1 cellular context compared by ENCODE assay signal in the genomic region with DNA sequence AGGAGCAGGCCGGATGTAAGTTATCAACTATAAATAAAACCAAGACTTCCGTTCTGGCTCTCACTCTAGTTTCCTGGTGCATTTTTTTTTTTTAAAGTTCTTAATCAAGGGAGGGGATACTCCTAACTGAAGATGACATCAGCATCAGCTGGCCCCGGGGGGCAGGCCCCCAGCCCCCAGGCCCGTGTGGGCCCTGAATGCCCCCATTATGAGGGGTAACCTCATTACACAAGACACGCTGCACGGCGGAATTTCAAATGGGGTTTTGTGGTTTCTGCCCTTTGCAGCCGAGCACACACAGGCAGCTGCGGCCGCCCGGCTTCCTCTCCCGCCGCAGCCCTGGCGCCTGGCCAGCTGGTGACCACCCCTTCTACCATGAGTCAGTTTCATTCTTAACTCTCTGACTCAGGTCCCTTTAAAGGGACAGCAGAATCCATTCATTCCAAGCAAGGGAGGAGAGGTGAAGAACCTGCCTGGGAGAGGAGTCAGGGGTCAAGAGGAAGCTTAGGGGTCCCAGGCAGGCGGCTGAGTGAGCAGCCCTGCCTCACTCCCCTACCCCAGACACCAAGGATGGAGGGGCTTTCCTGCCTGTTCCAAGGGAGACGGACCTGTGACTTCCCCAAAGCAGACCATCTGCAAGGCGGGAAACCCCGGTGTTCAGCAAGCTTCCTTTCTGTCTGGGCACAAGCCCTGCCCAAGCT.
TF ChIP-seq lines count a peak whose summit lies in the region.

No MANE protein-coding gene starts in this region.

TF ChIP-seq in K562, 482 proteins besides CTCF, POLR2A, EP300 and RAD21 (continued from another document and continues in another):
- TF ChIP-seq, protein P1, sequence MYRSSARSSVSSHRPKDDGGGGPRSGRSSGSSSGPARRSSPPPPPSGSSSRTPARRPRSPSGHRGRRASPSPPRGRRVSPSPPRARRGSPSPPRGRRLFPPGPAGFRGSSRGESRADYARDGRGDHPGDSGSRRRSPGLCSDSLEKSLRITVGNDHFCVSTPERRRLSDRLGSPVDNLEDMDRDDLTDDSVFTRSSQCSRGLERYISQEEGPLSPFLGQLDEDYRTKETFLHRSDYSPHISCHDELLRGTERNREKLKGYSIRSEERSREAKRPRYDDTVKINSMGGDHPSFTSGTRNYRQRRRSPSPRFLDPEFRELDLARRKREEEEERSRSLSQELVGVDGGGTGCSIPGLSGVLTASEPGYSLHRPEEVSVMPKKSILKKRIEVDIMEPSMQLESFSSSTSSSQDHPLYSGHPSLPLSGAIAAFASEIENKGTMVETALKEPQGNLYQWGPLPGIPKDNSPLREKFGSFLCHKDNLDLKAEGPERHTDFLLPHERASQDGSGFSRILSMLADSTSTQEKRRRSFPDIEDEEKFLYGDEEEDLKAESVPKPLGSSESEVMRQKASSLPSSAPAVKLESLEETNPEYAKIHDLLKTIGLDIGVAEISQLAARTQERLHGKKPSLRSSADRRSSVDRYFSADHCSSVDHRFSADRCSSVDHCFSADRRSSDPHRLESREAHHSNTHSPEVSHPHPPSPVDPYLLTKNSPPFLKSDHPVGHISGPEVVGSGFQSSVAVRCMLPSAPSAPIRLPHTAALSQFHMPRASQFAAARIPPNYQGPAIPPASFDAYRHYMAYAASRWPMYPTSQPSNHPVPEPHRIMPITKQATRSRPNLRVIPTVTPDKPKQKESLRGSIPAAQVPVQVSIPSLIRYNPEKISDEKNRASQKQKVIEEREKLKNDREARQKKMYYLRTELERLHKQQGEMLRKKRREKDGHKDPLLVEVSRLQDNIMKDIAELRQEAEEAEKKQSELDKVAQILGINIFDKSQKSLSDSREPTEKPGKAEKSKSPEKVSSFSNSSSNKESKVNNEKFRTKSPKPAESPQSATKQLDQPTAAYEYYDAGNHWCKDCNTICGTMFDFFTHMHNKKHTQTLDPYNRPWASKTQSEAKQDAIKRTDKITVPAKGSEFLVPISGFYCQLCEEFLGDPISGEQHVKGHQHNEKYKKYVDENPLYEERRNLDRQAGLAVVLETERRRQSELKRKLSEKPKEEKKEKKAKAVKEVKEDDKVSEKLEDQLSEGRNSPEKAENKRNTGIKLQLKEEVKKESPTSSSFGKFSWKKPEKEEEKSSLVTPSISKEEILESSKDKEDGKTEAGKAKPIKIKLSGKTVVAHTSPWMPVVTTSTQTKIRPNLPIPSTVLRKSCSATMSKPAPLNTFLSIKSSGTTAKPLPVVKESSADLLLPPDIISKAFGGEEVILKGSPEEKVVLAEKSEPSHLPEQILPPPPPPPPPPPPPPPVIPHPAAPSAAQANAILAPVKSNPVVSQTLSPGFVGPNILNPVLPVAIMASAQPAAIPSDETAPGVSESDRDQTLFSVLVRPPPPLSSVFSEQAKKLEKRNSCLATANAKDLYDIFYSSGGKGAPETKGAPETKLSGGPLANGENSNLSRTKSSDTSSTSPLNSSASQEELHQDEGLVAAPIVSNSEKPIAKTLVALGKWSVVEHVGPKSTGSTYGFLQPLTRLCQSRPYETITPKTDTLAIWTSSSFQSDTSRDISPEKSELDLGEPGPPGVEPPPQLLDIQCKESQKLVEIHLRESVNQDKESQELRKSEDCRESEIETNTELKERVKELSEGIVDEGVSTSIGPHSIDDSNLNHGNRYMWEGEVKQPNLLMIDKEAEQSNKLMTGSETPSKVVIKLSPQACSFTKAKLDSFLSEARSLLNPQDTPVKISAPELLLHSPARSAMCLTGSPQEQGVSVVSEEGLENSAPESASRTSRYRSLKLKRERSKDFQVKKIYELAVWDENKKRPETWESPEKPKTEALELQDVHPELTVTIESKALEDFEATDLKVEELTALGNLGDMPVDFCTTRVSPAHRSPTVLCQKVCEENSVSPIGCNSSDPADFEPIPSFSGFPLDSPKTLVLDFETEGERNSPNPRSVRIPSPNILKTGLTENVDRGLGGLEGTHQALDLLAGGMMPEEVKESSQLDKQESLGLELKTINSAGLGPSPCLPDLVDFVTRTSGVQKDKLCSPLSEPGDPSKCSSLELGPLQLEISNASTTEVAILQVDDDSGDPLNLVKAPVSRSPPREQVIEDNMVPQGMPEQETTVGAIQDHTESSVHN (IDR thresholded peaks at IDR 0.05; ENCODE audit: borderline replicate concordance in 1 of 2, low read depth in 1 of 2): peak in 1 of 2 experiments; percentile 96; a peak in 2 of 4 replicates
- TF ChIP-seq ZNF668 (CRISPR knock-in tag; IDR thresholded peaks at IDR 0.05): 0 out of 2 replicates have a peak, but pooled peaks have one; percentile 38
- no peak for TF ChIP-seq ZNF134 (CRISPR knock-in tag; conservative IDR thresholded peaks at IDR 0.05)
- TF ChIP-seq, protein P2, sequence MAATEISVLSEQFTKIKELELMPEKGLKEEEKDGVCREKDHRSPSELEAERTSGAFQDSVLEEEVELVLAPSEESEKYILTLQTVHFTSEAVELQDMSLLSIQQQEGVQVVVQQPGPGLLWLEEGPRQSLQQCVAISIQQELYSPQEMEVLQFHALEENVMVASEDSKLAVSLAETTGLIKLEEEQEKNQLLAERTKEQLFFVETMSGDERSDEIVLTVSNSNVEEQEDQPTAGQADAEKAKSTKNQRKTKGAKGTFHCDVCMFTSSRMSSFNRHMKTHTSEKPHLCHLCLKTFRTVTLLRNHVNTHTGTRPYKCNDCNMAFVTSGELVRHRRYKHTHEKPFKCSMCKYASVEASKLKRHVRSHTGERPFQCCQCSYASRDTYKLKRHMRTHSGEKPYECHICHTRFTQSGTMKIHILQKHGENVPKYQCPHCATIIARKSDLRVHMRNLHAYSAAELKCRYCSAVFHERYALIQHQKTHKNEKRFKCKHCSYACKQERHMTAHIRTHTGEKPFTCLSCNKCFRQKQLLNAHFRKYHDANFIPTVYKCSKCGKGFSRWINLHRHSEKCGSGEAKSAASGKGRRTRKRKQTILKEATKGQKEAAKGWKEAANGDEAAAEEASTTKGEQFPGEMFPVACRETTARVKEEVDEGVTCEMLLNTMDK (IDR thresholded peaks at IDR 0.05; ENCODE audit: borderline replicate concordance, insufficient read depth, low read depth, low read length, poor library complexity, severe bottlenecking): no peak
- TF ChIP-seq, protein P3, sequence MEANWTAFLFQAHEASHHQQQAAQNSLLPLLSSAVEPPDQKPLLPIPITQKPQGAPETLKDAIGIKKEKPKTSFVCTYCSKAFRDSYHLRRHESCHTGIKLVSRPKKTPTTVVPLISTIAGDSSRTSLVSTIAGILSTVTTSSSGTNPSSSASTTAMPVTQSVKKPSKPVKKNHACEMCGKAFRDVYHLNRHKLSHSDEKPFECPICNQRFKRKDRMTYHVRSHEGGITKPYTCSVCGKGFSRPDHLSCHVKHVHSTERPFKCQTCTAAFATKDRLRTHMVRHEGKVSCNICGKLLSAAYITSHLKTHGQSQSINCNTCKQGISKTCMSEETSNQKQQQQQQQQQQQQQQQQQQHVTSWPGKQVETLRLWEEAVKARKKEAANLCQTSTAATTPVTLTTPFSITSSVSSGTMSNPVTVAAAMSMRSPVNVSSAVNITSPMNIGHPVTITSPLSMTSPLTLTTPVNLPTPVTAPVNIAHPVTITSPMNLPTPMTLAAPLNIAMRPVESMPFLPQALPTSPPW (CRISPR knock-in tag; IDR thresholded peaks at IDR 0.05): peak; percentile 86
- peak; percentile 74 for TF ChIP-seq HDAC3 (IDR thresholded peaks at IDR 0.05; ENCODE audit: borderline replicate concordance, partially characterized antibody)
- TF ChIP-seq LARP7 (IDR thresholded peaks at IDR 0.05): no peak
- TF ChIP-seq NCOR1 (IDR thresholded peaks at IDR 0.05): peak; percentile 77
- peak; percentile 62 for TF ChIP-seq NEUROD1 (IDR thresholded peaks at IDR 0.05; ENCODE audit: borderline replicate concordance, low read depth, low read length, partially characterized antibody)
- TF ChIP-seq HLTF (IDR thresholded peaks at IDR 0.05): no peak
- TF ChIP-seq, protein P4, sequence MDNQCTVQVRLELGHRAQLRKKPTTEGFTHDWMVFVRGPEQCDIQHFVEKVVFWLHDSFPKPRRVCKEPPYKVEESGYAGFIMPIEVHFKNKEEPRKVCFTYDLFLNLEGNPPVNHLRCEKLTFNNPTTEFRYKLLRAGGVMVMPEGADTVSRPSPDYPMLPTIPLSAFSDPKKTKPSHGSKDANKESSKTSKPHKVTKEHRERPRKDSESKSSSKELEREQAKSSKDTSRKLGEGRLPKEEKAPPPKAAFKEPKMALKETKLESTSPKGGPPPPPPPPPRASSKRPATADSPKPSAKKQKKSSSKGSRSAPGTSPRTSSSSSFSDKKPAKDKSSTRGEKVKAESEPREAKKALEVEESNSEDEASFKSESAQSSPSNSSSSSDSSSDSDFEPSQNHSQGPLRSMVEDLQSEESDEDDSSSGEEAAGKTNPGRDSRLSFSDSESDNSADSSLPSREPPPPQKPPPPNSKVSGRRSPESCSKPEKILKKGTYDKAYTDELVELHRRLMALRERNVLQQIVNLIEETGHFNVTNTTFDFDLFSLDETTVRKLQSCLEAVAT (IDR thresholded peaks at IDR 0.05): peak in 1 of 2 experiments; percentile 94; a peak in 2 of 4 replicates
- TF ChIP-seq ZNF316 (IDR thresholded peaks at IDR 0.05): no peak
- TF ChIP-seq, protein P5, sequence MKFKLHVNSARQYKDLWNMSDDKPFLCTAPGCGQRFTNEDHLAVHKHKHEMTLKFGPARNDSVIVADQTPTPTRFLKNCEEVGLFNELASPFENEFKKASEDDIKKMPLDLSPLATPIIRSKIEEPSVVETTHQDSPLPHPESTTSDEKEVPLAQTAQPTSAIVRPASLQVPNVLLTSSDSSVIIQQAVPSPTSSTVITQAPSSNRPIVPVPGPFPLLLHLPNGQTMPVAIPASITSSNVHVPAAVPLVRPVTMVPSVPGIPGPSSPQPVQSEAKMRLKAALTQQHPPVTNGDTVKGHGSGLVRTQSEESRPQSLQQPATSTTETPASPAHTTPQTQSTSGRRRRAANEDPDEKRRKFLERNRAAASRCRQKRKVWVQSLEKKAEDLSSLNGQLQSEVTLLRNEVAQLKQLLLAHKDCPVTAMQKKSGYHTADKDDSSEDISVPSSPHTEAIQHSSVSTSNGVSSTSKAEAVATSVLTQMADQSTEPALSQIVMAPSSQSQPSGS (CRISPR knock-in tag; IDR thresholded peaks at IDR 0.05): no peak
- no peak for TF ChIP-seq CHCHD3 (CRISPR knock-in tag; IDR thresholded peaks at IDR 0.05)
- no peak for TF ChIP-seq COPS2 (conservative IDR thresholded peaks at IDR 0.05)
- peak; percentile 41 for TF ChIP-seq KDM5B (IDR thresholded peaks at IDR 0.05; ENCODE audit: insufficient replicate concordance, low read depth, low read length)
- TF ChIP-seq CHD2 (IDR thresholded peaks at IDR 0.05; ENCODE audit: low read depth, low read length): no peak
- TF ChIP-seq, protein P6, sequence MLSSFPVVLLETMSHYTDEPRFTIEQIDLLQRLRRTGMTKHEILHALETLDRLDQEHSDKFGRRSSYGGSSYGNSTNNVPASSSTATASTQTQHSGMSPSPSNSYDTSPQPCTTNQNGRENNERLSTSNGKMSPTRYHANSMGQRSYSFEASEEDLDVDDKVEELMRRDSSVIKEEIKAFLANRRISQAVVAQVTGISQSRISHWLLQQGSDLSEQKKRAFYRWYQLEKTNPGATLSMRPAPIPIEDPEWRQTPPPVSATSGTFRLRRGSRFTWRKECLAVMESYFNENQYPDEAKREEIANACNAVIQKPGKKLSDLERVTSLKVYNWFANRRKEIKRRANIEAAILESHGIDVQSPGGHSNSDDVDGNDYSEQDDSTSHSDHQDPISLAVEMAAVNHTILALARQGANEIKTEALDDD (IDR thresholded peaks at IDR 0.05): peak; percentile 57
- no peak for TF ChIP-seq FOXJ3 (CRISPR knock-in tag; IDR thresholded peaks at IDR 0.05)
- TF ChIP-seq, protein P7, sequence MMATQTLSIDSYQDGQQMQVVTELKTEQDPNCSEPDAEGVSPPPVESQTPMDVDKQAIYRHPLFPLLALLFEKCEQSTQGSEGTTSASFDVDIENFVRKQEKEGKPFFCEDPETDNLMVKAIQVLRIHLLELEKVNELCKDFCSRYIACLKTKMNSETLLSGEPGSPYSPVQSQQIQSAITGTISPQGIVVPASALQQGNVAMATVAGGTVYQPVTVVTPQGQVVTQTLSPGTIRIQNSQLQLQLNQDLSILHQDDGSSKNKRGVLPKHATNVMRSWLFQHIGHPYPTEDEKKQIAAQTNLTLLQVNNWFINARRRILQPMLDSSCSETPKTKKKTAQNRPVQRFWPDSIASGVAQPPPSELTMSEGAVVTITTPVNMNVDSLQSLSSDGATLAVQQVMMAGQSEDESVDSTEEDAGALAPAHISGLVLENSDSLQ (IDR thresholded peaks at IDR 0.05): no peak
- no peak for TF ChIP-seq PHTF2 (CRISPR knock-in tag; IDR thresholded peaks at IDR 0.05)
- TF ChIP-seq SMARCC2 (IDR thresholded peaks at IDR 0.05; ENCODE audit: low read depth): no peak; the same call in 1 of the 2 replicates
- TF ChIP-seq POLR2G (IDR thresholded peaks at IDR 0.05; ENCODE audit: low read depth, low read length): peak; percentile 79
- peak; percentile 52; the same call in 1 of the 2 replicates for TF ChIP-seq CREM (IDR thresholded peaks at IDR 0.05; ENCODE audit: low read depth)
- TF ChIP-seq MYC (IDR thresholded peaks at IDR 0.05; ENCODE audit: low read depth, low read length): peak; percentile 67
- 0 out of 2 replicates have a peak, but pooled peaks have one; percentile 5 for TF ChIP-seq MYC (CRISPR knock-in tag; IDR thresholded peaks at IDR 0.05; ENCODE audit: borderline replicate concordance, low read depth)
- TF ChIP-seq ESRRB (CRISPR knock-in tag; IDR thresholded peaks at IDR 0.05; ENCODE audit: borderline replicate concordance): no peak
- TF ChIP-seq BMI1 (IDR thresholded peaks at IDR 0.05; ENCODE audit: low read length): no peak
- TF ChIP-seq MXI1 (IDR thresholded peaks at IDR 0.05; ENCODE audit: low read depth, low read length): no peak
- TF ChIP-seq CBFA2T3 (IDR thresholded peaks at IDR 0.05): peak; percentile 65
- TF ChIP-seq ZNF175 (CRISPR knock-in tag; IDR thresholded peaks at IDR 0.05; ENCODE audit: low read depth): no peak; the same call in 1 of the 2 replicates
- TF ChIP-seq RB1 (IDR thresholded peaks at IDR 0.05; ENCODE audit: low read depth): peak; percentile 11; the same call in 1 of the 2 replicates
- TF ChIP-seq RFX5 (IDR thresholded peaks at IDR 0.05; ENCODE audit: low read depth, low read length): no peak
- TF ChIP-seq ZNF121 (CRISPR knock-in tag; conservative IDR thresholded peaks at IDR 0.05): no peak
- TF ChIP-seq, protein P8, sequence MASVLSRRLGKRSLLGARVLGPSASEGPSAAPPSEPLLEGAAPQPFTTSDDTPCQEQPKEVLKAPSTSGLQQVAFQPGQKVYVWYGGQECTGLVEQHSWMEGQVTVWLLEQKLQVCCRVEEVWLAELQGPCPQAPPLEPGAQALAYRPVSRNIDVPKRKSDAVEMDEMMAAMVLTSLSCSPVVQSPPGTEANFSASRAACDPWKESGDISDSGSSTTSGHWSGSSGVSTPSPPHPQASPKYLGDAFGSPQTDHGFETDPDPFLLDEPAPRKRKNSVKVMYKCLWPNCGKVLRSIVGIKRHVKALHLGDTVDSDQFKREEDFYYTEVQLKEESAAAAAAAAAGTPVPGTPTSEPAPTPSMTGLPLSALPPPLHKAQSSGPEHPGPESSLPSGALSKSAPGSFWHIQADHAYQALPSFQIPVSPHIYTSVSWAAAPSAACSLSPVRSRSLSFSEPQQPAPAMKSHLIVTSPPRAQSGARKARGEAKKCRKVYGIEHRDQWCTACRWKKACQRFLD (CRISPR knock-in tag; IDR thresholded peaks at IDR 0.05): 0 out of 2 replicates have a peak, but pooled peaks have one; percentile 24
- 0 out of 2 replicates have a peak, but pooled peaks have one; percentile 51 for TF ChIP-seq TARDBP (IDR thresholded peaks at IDR 0.05)
- no peak for TF ChIP-seq ZNF695 (CRISPR knock-in tag; IDR thresholded peaks at IDR 0.05)
- no peak for TF ChIP-seq ZNF143 (CRISPR knock-in tag; IDR thresholded peaks at IDR 0.05)
- TF ChIP-seq ADNP (tag; IDR thresholded peaks at IDR 0.05): no peak
- TF ChIP-seq BCOR (IDR thresholded peaks at IDR 0.05): 0 out of 2 replicates have a peak, but pooled peaks have one; percentile 31
- TF ChIP-seq CSDE1 (IDR thresholded peaks at IDR 0.05): no peak
- peak in 2 of 3 experiments; percentile 34 to 56 for TF ChIP-seq YY1 (IDR thresholded peaks at IDR 0.05; ENCODE audit: borderline replicate concordance in 1 of 3, control insufficient read depth in 1 of 3, extremely low read depth in 1 of 3, insufficient read depth in 3 of 3, insufficient read length in 1 of 3, insufficient replicate concordance in 2 of 3, low read depth in 1 of 3, low read length in 2 of 3)
- TF ChIP-seq ZNF785 (CRISPR knock-in tag; IDR thresholded peaks at IDR 0.05): no peak
